Comparison of ENCODE assay signal across 10 cellular contexts in genomic region chr19:10352764-10353671, GRCh38. TPM values are rescaled to one million over a fixed set of nuclear protein-coding genes. Genes with fewer than 3 reads are reported as not detected.
DNase-seq lines count a peak whose midpoint lies in the region; ATAC-seq and TF ChIP-seq lines count a peak whose summit lies in the region.
"Had no signal": no experiment of that assay in that cellular context is flagged by ENCODE, and none has a peak within 500 bp of the region (broad histone marks: within the 10 kb centered on the region; RNA-seq: fewer than 3 reads in every experiment).

No MANE protein-coding gene starts in this region.

- H3K4me1 Mint-ChIP-seq in activated CD8-positive, alpha-beta T cell treated with anti-CD3 and anti-CD28 coated beads for 36 hours (ENCODE audit: low read depth): no peaks in the 10 kb centered on the region
- H3K4me1 Mint-ChIP-seq in activated CD8-positive, alpha-beta T cell treated with anti-CD3 and anti-CD28 coated beads, Interleukin-2, amount 10 ng/mL, durations not matched to agents 7 days and 5 days (ENCODE audit: low read depth): no peaks in the 10 kb centered on the region
- no peaks in the 10 kb centered on the region for H3K4me1 Mint-ChIP-seq in CD14-positive monocyte

- H3K36me3 ChIP-seq in cardiac muscle cell (no peaks in the 10 kb centered on the region), mucosa of descending colon (ENCODE audit: low read depth) (no peaks in the 10 kb centered on the region), uterus (no peaks in the 10 kb centered on the region)

- peaks cover 27% of the 10 kb centered on the region for H3K36me3 Mint-ChIP-seq in activated CD8-positive, alpha-beta T cell treated with anti-CD3 and anti-CD28 coated beads for 36 hours (ENCODE audit: low read depth)
- peaks cover 41% of the 10 kb centered on the region for H3K36me3 Mint-ChIP-seq in activated CD8-positive, alpha-beta T cell treated with anti-CD3 and anti-CD28 coated beads, Interleukin-2, amount 10 ng/mL, durations not matched to agents 7 days and 5 days (ENCODE audit: low read depth)
- H3K36me3 Mint-ChIP-seq in CD14-positive monocyte: peaks cover 60 to 88% of the 10 kb centered on the region in 2 donors

- no peak overlapping the region for H3K4me3 Mint-ChIP-seq in activated CD8-positive, alpha-beta T cell treated with anti-CD3 and anti-CD28 coated beads for 36 hours
- no peak overlapping the region for H3K4me3 Mint-ChIP-seq in activated CD8-positive, alpha-beta T cell treated with anti-CD3 and anti-CD28 coated beads, Interleukin-2, amount 10 ng/mL, durations not matched to agents 7 days and 5 days
- no peak overlapping the region for H3K4me3 Mint-ChIP-seq in CD14-positive monocyte

- H3K9me3 ChIP-seq in cardiac muscle cell (ENCODE audit: low read depth) (no peaks in the 10 kb centered on the region), mucosa of descending colon (no peaks in the 10 kb centered on the region), uterus (no peaks in the 10 kb centered on the region)

- H3K27ac ChIP-seq in cardiac muscle cell: peak overlapping the region; percentile 86
- peak overlapping the region in 1 of 2 donors; percentile 22 for H3K27ac ChIP-seq in uterus

- TF ChIP-seq POLR2A in uterus (IDR thresholded peaks at IDR 0.05): no peak

- H3K4me3 ChIP-seq in cardiac muscle cell (peak overlapping the region; percentile 31), mucosa of descending colon (no peak overlapping the region), uterus (no peak overlapping the region)

- CTCF ChIA-PET in activated CD8-positive, alpha-beta T cell treated with anti-CD3 and anti-CD28 coated beads for 36 hours (lab: Charles Lee): no interaction called here
- CTCF ChIA-PET in activated CD8-positive, alpha-beta T cell treated with anti-CD3 and anti-CD28 coated beads, Interleukin-2, amount 10 ng/mL, durations not matched to agents 7 days and 5 days (lab: Charles Lee): interaction anchor here (0.6 to 0.8 kb wide), 2 partner anchors 36 to 73 kb away, joined by 3 read pairs; no protein-coding TSS in a partner anchor

- H3K27me3 ChIP-seq in cardiac muscle cell (no peaks in the 10 kb centered on the region), uterus (no peaks in the 10 kb centered on the region)

- peaks cover 7% of the 10 kb centered on the region for H3K4me1 ChIP-seq in cardiac muscle cell (ENCODE audit: low read depth)
- no peaks in the 10 kb centered on the region for H3K4me1 ChIP-seq in mucosa of descending colon (ENCODE audit: low read depth)
- H3K4me1 ChIP-seq in uterus: no peaks in the 10 kb centered on the region

- intact Hi-C loops in activated CD8-positive, alpha-beta T cell treated with anti-CD3 and anti-CD28 coated beads for 36 hours (cut with micrococcal nuclease): no loop called here
- intact Hi-C loops in mucosa of descending colon (cut with DNase I, micrococcal nuclease) (no loop called here), uterus (cut with DNase I; ENCODE audit: low total_unique reads) (no loop called here), CD14-positive monocyte (cut with micrococcal nuclease) (no loop called here)

- POLR2A ChIA-PET in activated CD8-positive, alpha-beta T cell treated with anti-CD3 and anti-CD28 coated beads for 36 hours (lab: Charles Lee): no interaction called here
- POLR2A ChIA-PET in activated CD8-positive, alpha-beta T cell treated with anti-CD3 and anti-CD28 coated beads, Interleukin-2, amount 10 ng/mL, durations not matched to agents 7 days and 5 days (lab: Charles Lee): no interaction called here

- ATAC-seq in activated CD8-positive, alpha-beta T cell treated with anti-CD3 and anti-CD28 coated beads for 36 hours: peak; percentile 46
- ATAC-seq in activated CD8-positive, alpha-beta T cell treated with anti-CD3 and anti-CD28 coated beads, Interleukin-2, amount 10 ng/mL, durations not matched to agents 7 days and 5 days: no peak
- peak; percentile 32 for ATAC-seq in mucosa of descending colon

- DNase-seq in activated CD8-positive, alpha-beta T cell treated with anti-CD3 and anti-CD28 coated beads for 36 hours: no peak
- DNase-seq in activated CD8-positive, alpha-beta T cell treated with anti-CD3 and anti-CD28 coated beads, Interleukin-2, amount 10 ng/mL, durations not matched to agents 7 days and 5 days: no peak
- DNase-seq in cardiac muscle cell (ENCODE audit: low read depth in 1 of 2, low spot score in 1 of 2) (peak; percentile 32 to 95), mucosa of descending colon (peak in 2 of 3 donors; percentile 38 to 65), uterus (peak; percentile 52 to 60), COLO829 (ENCODE audit: low spot score) (no peak), CD14-positive monocyte (ENCODE audit: low spot score) (no peak)
- no peak for DNase-seq in effector CD8-positive, alpha-beta T cell (lab: John Stamatoyannopoulos, UW)
- DNase-seq: 8988T, MM.1S had no signal

- no peak for TF ChIP-seq CTCF in activated CD8-positive, alpha-beta T cell treated with anti-CD3 and anti-CD28 coated beads for 36 hours (IDR thresholded peaks at IDR 0.05)
- no peak for TF ChIP-seq CTCF in cardiac muscle cell (IDR thresholded peaks at IDR 0.05; ENCODE audit: low read depth, low read length)
- no peak for TF ChIP-seq CTCF in mucosa of descending colon (IDR thresholded peaks at IDR 0.05)
- TF ChIP-seq CTCF in uterus (IDR thresholded peaks at IDR 0.05): no peak
- no peak for TF ChIP-seq CTCF in CD14-positive monocyte (IDR thresholded peaks at IDR 0.05)

- H3K27ac Mint-ChIP-seq in activated CD8-positive, alpha-beta T cell treated with anti-CD3 and anti-CD28 coated beads for 36 hours: no peak overlapping the region
- H3K27ac Mint-ChIP-seq in activated CD8-positive, alpha-beta T cell treated with anti-CD3 and anti-CD28 coated beads, Interleukin-2, amount 10 ng/mL, durations not matched to agents 7 days and 5 days: no peak overlapping the region
- peak overlapping the region in 3 of 7 donors; percentile 54 to 61 (median 55) for H3K27ac Mint-ChIP-seq in CD14-positive monocyte

- H3K27me3 Mint-ChIP-seq in activated CD8-positive, alpha-beta T cell treated with anti-CD3 and anti-CD28 coated beads for 36 hours: no peaks in the 10 kb centered on the region
- H3K27me3 Mint-ChIP-seq in activated CD8-positive, alpha-beta T cell treated with anti-CD3 and anti-CD28 coated beads, Interleukin-2, amount 10 ng/mL, durations not matched to agents 7 days and 5 days (ENCODE audit: low read depth): no peaks in the 10 kb centered on the region
- H3K27me3 Mint-ChIP-seq in CD14-positive monocyte (ENCODE audit: low read depth in 3 of 3): no peaks in the 10 kb centered on the region

- no peaks in the 10 kb centered on the region for H3K9me3 Mint-ChIP-seq in activated CD8-positive, alpha-beta T cell treated with anti-CD3 and anti-CD28 coated beads for 36 hours
- H3K9me3 Mint-ChIP-seq in activated CD8-positive, alpha-beta T cell treated with anti-CD3 and anti-CD28 coated beads, Interleukin-2, amount 10 ng/mL, durations not matched to agents 7 days and 5 days (ENCODE audit: insufficient read depth): no peaks in the 10 kb centered on the region
- peaks cover 0 to 7% (median 0%) of the 10 kb centered on the region in 7 donors for H3K9me3 Mint-ChIP-seq in CD14-positive monocyte

RNA-seq across cellular contexts. Expression of gene ICAM3, which starts 13.6 kb away (rescaled TPM):
- 100 to 1,000 TPM; 106 to 107 TPM for total RNA-seq in activated CD8-positive, alpha-beta T cell treated with anti-CD3 and anti-CD28 coated beads for 36 hours
- total RNA-seq in activated CD8-positive, alpha-beta T cell treated with anti-CD3 and anti-CD28 coated beads, Interleukin-2, amount 10 ng/mL, durations not matched to agents 7 days and 5 days: 100 to 1,000 TPM; 194 to 202 TPM
- total RNA-seq in cardiac muscle cell: 2.9 and 9.0 TPM in 2 replicates
- 8.6 and 12.7 TPM in 2 replicates for polyA plus RNA-seq in cardiac muscle cell
- total RNA-seq in mucosa of descending colon: 10 to 100 TPM; 16.0 to 31.6 (median 28.0) TPM
- total RNA-seq in uterus: 10 to 100 TPM in 1 of 4 donors, 1 to 10 TPM in 3; 3.0 to 65.3 (median 6.2) TPM
- 100 to 1,000 TPM; 189 to 234 TPM for polyA plus RNA-seq in CD14-positive monocyte

RNA-seq across cellular contexts. Expression of gene RAVER1, which starts 19.7 kb away (rescaled TPM):
- total RNA-seq in activated CD8-positive, alpha-beta T cell treated with anti-CD3 and anti-CD28 coated beads for 36 hours: 100 to 1,000 TPM; 105 to 111 TPM
- total RNA-seq in activated CD8-positive, alpha-beta T cell treated with anti-CD3 and anti-CD28 coated beads, Interleukin-2, amount 10 ng/mL, durations not matched to agents 7 days and 5 days: 10 to 100 TPM; 79.8 to 91.7 TPM
- total RNA-seq in cardiac muscle cell: 46.9 and 56.2 TPM in 2 replicates
- polyA plus RNA-seq in cardiac muscle cell: 68.2 and 71.2 TPM in 2 replicates
- 10 to 100 TPM; 42.4 to 58.1 (median 49.6) TPM for total RNA-seq in mucosa of descending colon
- 10 to 100 TPM in 3 of 4 donors, 1 to 10 TPM in 1; 7.4 to 42.4 (median 16.4) TPM for total RNA-seq in uterus
- polyA plus RNA-seq in CD14-positive monocyte: 1 to 10 TPM; 6.0 to 9.0 TPM

RNA-seq across cellular contexts. Expression of gene TYK2, which starts 27.4 kb away (rescaled TPM):
- 100 to 1,000 TPM; 143 TPM for total RNA-seq in activated CD8-positive, alpha-beta T cell treated with anti-CD3 and anti-CD28 coated beads for 36 hours
- total RNA-seq in activated CD8-positive, alpha-beta T cell treated with anti-CD3 and anti-CD28 coated beads, Interleukin-2, amount 10 ng/mL, durations not matched to agents 7 days and 5 days: 100 to 1,000 TPM; 216 to 240 TPM
- total RNA-seq in cardiac muscle cell (126 and 135 TPM in 2 replicates), mucosa of descending colon (100 to 1,000 TPM; 104 to 142 (median 123) TPM), uterus (100 to 1,000 TPM in 1 of 4 donors, 10 to 100 TPM in 3; 22.0 to 112 (median 67.8) TPM)
- polyA plus RNA-seq in cardiac muscle cell (142 and 148 TPM in 2 replicates), CD14-positive monocyte (100 to 1,000 TPM in 1 of 2 donors, 10 to 100 TPM in 1; 82.9 to 113 TPM)

RNA-seq across cellular contexts. Expression of gene FDX2, which starts 37.2 kb away (rescaled TPM):
- total RNA-seq in activated CD8-positive, alpha-beta T cell treated with anti-CD3 and anti-CD28 coated beads for 36 hours: 10 to 100 TPM in 1 of 2 experiments, 1 to 10 TPM in 1; 8.1 to 14.3 TPM
- 1 to 10 TPM; 8.2 to 9.4 TPM for total RNA-seq in activated CD8-positive, alpha-beta T cell treated with anti-CD3 and anti-CD28 coated beads, Interleukin-2, amount 10 ng/mL, durations not matched to agents 7 days and 5 days
- total RNA-seq in cardiac muscle cell: 28.9 and 42.9 TPM in 2 replicates
- polyA plus RNA-seq in cardiac muscle cell: 40.9 and 70.9 TPM in 2 replicates
- total RNA-seq in mucosa of descending colon: 10 to 100 TPM in 1 of 3 donors, 1 to 10 TPM in 2; 7.9 to 15.1 (median 9.7) TPM
- 10 to 100 TPM in 1 of 4 donors, 1 to 10 TPM in 3; 1.5 to 12.7 (median 4.9) TPM for total RNA-seq in uterus
- 1 to 10 TPM; 5.5 to 6.8 TPM for polyA plus RNA-seq in CD14-positive monocyte

RNA-seq across cellular contexts. Expression of gene ZGLP1, which starts 43.4 kb away (rescaled TPM):
- total RNA-seq in activated CD8-positive, alpha-beta T cell treated with anti-CD3 and anti-CD28 coated beads for 36 hours: 1 to 10 TPM; 3.2 to 3.7 TPM
- total RNA-seq in activated CD8-positive, alpha-beta T cell treated with anti-CD3 and anti-CD28 coated beads, Interleukin-2, amount 10 ng/mL, durations not matched to agents 7 days and 5 days: 1 to 10 TPM; 3.4 to 3.8 TPM
- 4.1 and 9.3 TPM in 2 replicates for total RNA-seq in cardiac muscle cell
- 6.2 and 12.2 TPM in 2 replicates for polyA plus RNA-seq in cardiac muscle cell
- 1 to 10 TPM; 2.5 to 4.0 (median 3.8) TPM for total RNA-seq in mucosa of descending colon
- total RNA-seq in uterus: 1 to 10 TPM in 2 of 4 donors, not detected in 2; 1.0 to 2.5 TPM
- 10 to 100 TPM in 1 of 2 donors, 1 to 10 TPM in 1; 9.4 to 11.7 TPM for polyA plus RNA-seq in CD14-positive monocyte

Comparison
In these comparisons a context has a peak if more than half of its experiments do, and no peak if none do; other contexts are left out.
1. DNase-seq: peak in cardiac muscle cell (2 of 2), mucosa of descending colon (2 of 3) and uterus (2 of 2); none in activated CD8-positive, alpha-beta T cell treated with anti-CD3 and anti-CD28 coated beads for 36 hours (single experiment), activated CD8-positive, alpha-beta T cell treated with anti-CD3 and anti-CD28 coated beads, Interleukin-2, amount 10 ng/mL, durations not matched to agents 7 days and 5 days (single experiment), COLO829 (single experiment), effector CD8-positive, alpha-beta T cell (single experiment) and CD14-positive monocyte (single experiment).